1 cellular context compared by ENCODE assay signal in genomic region chr1:150121236-150121862, GRCh38.
TF ChIP-seq lines count a peak whose summit lies in the region.

No MANE protein-coding gene starts in this region.

TF ChIP-seq in A549, 52 proteins besides CTCF, POLR2A, EP300 and RAD21:
- TF ChIP-seq FOSL2 (IDR thresholded peaks at IDR 0.05) (no peak), FOSL2 (CRISPR knock-in tag; IDR thresholded peaks at IDR 0.05) (peak; percentile 38; the same call in 1 of the 2 replicates), TP53 (CRISPR knock-in tag; IDR thresholded peaks at IDR 0.05) (no peak), RNF2 (IDR thresholded peaks at IDR 0.05; ENCODE audit: borderline replicate concordance, low read depth) (no peak), ZC3H11A (IDR thresholded peaks at IDR 0.05) (no peak), NR3C1 (IDR thresholded peaks at IDR 0.05) (no peak)
